ENCODE assay signal across 8 cellular contexts in the genomic region with DNA sequence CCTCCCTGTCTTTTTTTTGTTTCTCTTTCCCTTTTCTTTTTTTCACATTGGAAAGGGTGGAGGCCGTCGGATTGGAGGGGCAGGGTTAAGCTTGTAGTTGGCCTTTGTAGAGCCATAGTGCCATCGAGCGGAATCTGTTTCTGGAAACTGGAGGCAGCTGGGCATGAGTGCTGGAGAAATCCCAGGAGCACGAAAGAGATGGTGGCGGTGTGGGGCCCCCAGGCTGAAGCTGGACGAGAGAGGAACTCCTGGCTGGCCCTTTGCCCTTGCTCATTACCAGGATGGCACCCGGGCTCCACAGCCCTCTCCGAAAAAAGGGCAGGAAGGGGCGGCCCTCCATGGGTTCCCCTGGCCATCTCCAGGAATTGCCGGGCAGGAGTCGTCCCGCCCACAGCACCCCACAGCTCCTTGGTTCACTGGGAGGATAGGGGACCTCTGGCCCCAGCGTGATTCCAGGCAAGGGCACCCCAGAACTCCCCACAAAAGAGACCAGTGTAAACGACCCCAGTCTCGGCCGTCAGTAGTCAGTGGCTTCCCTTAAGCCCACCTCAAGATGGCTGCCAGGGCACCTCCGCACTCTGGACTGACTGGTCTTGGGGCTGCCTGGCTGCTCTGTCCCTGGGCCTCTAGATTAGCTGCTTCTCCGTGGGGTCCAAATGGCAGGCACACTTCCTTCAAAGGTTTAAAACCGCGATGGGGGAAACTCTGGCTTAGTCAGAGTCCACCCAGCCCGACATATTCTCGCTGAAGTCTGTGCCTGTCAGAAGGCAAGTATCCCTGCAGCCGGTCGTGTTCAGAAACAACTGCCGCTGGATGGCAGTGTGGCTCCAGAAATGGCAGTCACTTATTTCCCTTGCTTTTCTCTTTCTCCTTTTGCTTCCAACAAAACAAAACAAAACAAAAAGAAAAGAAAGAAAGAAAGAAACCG.
A peak's percentile ranks its signal among the peaks of the same experiment; 100 is the strongest.
DNase-seq lines count a peak whose midpoint lies in the region; ATAC-seq, FAIRE-seq and TF ChIP-seq lines count a peak whose summit lies in the region.

No MANE protein-coding gene starts in this region.

- no peaks in the 10 kb centered on the region for H3K9me3 ChIP-seq in lung (ENCODE audit: control insufficient read depth in 2 of 2, insufficient read depth in 1 of 2, low read length in 1 of 2)

- H3K36me3 ChIP-seq in lung (ENCODE audit: control insufficient read depth in 2 of 2, insufficient read depth in 2 of 2, low read length in 2 of 2), result no peaks in the 10 kb centered on the region

- 34 to 55% methylated on average over 20 to 27 of the region's 27 CpGs for WGBS in lung, 2 donors

- H3K4me1 ChIP-seq in lung (ENCODE audit: control insufficient read depth in 2 of 2, insufficient read depth in 2 of 2, low read length in 2 of 2), result peaks cover 3 to 6% of the 10 kb centered on the region in 2 donors

- peak overlapping the region; percentile 28 for H3K4me3 ChIP-seq in lung

- no peaks in the 10 kb centered on the region for H3K9me3 Mint-ChIP-seq in dendritic cell treated with granulocyte-macrophage colony-stimulating factor and Interleukin-4, amounts not matched to agents 40 ng/mL and 50 ng/mL, for 4 days

- peaks cover 54% of the 10 kb centered on the region for H3K36me3 Mint-ChIP-seq in dendritic cell treated with granulocyte-macrophage colony-stimulating factor and Interleukin-4, amounts not matched to agents 40 ng/mL and 50 ng/mL, for 4 days (ENCODE audit: low read depth)

- H3K27me3 ChIP-seq in lung (ENCODE audit: control insufficient read depth, insufficient read depth), result no peaks in the 10 kb centered on the region

- intact Hi-C loops in dendritic cell treated with granulocyte-macrophage colony-stimulating factor and Interleukin-4, amounts not matched to agents 40 ng/mL and 50 ng/mL, for 4 days (cut with micrococcal nuclease), result no loop called here

- peak; percentile 82 for ATAC-seq in lung (ENCODE audit: insufficient read depth, low FRiP score)

- DNase-seq in GM19239 (ENCODE audit: insufficient read length, low spot score) (no peak), NCI-H1105 treated with DMSO at 0.1 percent for 48 hours (lab: John Stamatoyannopoulos, UW) (peak; percentile 57), lung (ENCODE audit: low spot score) (peak; percentile 81), urothelium cell line (ENCODE audit: low spot score) (no peak), NCI-H2171 treated with DMSO at 0.1 percent for 48 hours (lab: John Stamatoyannopoulos, UW) (no peak)
- peak; percentile 20 to 25 for DNase-seq in activated CD4-positive, alpha-beta T cell treated with anti-CD3 and anti-CD28 coated beads, Interleukin-2, amount 50 U/mL, for 24 hours (ENCODE audit: low read depth in 1 of 2, low spot score in 1 of 2)
- DNase-seq in stimulated activated CD8-positive, alpha-beta memory T cell treated with anti-CD3 and anti-CD28 coated beads, Interleukin-12 subunit alpha, Interleukin-12 subunit beta, amount 100 ng/mL, for 4 hours (ENCODE audit: low read depth), result peak; percentile 57

- H3K4me1 Mint-ChIP-seq in dendritic cell treated with granulocyte-macrophage colony-stimulating factor and Interleukin-4, amounts not matched to agents 40 ng/mL and 50 ng/mL, for 4 days (ENCODE audit: low read depth), result peaks cover 39% of the 10 kb centered on the region

- H3K4me3 Mint-ChIP-seq in dendritic cell treated with granulocyte-macrophage colony-stimulating factor and Interleukin-4, amounts not matched to agents 40 ng/mL and 50 ng/mL, for 4 days, result peak overlapping the region; percentile 4

- peak; percentile 85 for FAIRE-seq in GM19239 (lab: Jason Lieb, UNC)
- FAIRE-seq in urothelium cell line (lab: Jason Lieb, UNC), result no peak

- H3K27ac Mint-ChIP-seq in dendritic cell treated with granulocyte-macrophage colony-stimulating factor and Interleukin-4, amounts not matched to agents 40 ng/mL and 50 ng/mL, for 4 days, result no peak overlapping the region

- peak; percentile 66 for TF ChIP-seq CTCF in lung (IDR thresholded peaks at IDR 0.05; ENCODE audit: control extremely low read depth, extremely low read depth)

- H3K27me3 Mint-ChIP-seq in dendritic cell treated with granulocyte-macrophage colony-stimulating factor and Interleukin-4, amounts not matched to agents 40 ng/mL and 50 ng/mL, for 4 days, result no peaks in the 10 kb centered on the region

- H3K27ac ChIP-seq in lung (ENCODE audit: low read depth in 1 of 2, low read length in 1 of 2), result peak overlapping the region in 1 of 2 donors; percentile 30

Comparison
In these comparisons a context has a peak if more than half of its experiments do, and no peak if none do; other contexts are left out.
1. DNase-seq: peak in NCI-H1105 treated with DMSO at 0.1 percent for 48 hours (single experiment), activated CD4-positive, alpha-beta T cell treated with anti-CD3 and anti-CD28 coated beads, Interleukin-2, amount 50 U/mL, for 24 hours (2 of 2), lung (single experiment) and stimulated activated CD8-positive, alpha-beta memory T cell treated with anti-CD3 and anti-CD28 coated beads, Interleukin-12 subunit alpha, Interleukin-12 subunit beta, amount 100 ng/mL, for 4 hours (single experiment); none in GM19239 (single experiment), urothelium cell line (single experiment) and NCI-H2171 treated with DMSO at 0.1 percent for 48 hours (single experiment).